In the genomic region with DNA sequence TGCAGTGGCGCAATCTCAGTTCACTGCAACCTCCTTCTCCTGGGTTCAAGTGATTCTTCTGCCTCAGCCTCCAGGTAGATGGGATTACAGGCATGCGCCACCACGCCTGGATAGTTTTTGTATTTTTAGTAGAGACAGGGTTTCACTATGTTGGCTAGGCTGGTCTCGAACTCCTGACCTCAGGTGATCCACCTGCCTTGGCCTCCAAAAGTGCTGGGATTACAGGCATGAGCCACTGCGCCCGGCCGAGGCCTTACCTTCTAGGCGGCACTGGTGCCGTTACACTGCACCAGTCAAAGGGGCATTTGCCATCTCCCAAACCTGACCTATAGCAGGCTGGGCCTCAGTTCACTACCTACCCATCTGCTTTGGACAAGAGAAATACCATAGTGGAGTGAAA, we compare ENCODE assay signal across 7 cellular contexts. TPM values are rescaled to one million over a fixed set of nuclear protein-coding genes. Genes with fewer than 3 reads are reported as not detected.
DNase-seq lines count a peak whose midpoint lies in the region; ATAC-seq, FAIRE-seq and TF ChIP-seq lines count a peak whose summit lies in the region.
"Not testable (repeated sequence)": the region's sequence is repeated elsewhere in the genome, so short reads cannot be mapped to it uniquely, and the experiment has no call there.

No MANE protein-coding gene starts in this region.

- H3K4me3 ChIP-seq in PC-9; K562; endothelial cell of umbilical vein (replicated peaks in 1 of 3; ENCODE audit: insufficient read depth in 1 of 3, low read depth in 1 of 3, low read length in 3 of 3); right cardiac atrium (ENCODE audit: low read length); parathyroid adenoma (ENCODE audit: low read depth, low read length); tibial artery: not testable (repeated sequence)

- not testable (repeated sequence) for TF ChIP-seq EP300 in K562 (IDR thresholded peaks at IDR 0.05; ENCODE audit: low read length)

- H3K79me2 ChIP-seq in PC-9 (ENCODE audit: low read depth); K562 (ENCODE audit: control insufficient read depth, insufficient read depth, low read length); endothelial cell of umbilical vein (ENCODE audit: control insufficient read depth, insufficient read depth, low read length); parathyroid adenoma: not testable (repeated sequence)

- not testable (repeated sequence) for TF ChIP-seq RAD21 in K562 (CRISPR knock-in tag; conservative IDR thresholded peaks at IDR 0.05 in 1 of 2, IDR thresholded peaks at IDR 0.05 in 1 of 2)

- POLR2A ChIA-PET in PC-9 (lab: Charles Lee; ENCODE audit: unreplicated experiment) = interaction anchor here (0.6 kb wide), 1 partner anchor 31 kb away, joined by 3 read pairs; no protein-coding TSS in a partner anchor
- POLR2A ChIA-PET in K562 (lab: Yijun Ruan, JAX) = interaction anchor here (0.6 to 1.2 kb wide), 3 partner anchors 11 to 488 kb away, joined by 3 to 5 read pairs (median 3); no protein-coding TSS in a partner anchor
- POLR2A ChIA-PET in endothelial cell of umbilical vein (lab: Charles Lee) = interaction anchor here (0.6 kb wide), 1 partner anchor 492 kb away, joined by 3 read pairs; no protein-coding TSS in a partner anchor

- TSS peak; percentile 63 for BruUV-seq in PC-9 (replicated peaks; lab: Mats Ljungman, UMichigan)
- TSS peak; percentile 64 for BruUV-seq in K562 (replicated peaks; lab: Mats Ljungman, UMichigan)
- TSS peak; percentile 54 for BruUV-seq in endothelial cell of umbilical vein (replicated peaks; lab: Mats Ljungman, UMichigan)

- 0 out of 2 replicates have a peak overlapping the region, but pooled peaks have one; percentile 32 for H3K4me2 ChIP-seq in PC-9
- H3K4me2 ChIP-seq in K562 (ENCODE audit: insufficient read depth, low read length); endothelial cell of umbilical vein (ENCODE audit: insufficient read depth, low read length); parathyroid adenoma (ENCODE audit: low read length): not testable (repeated sequence)

- intact Hi-C loops in CD14-positive monocyte (cut with micrococcal nuclease); PC-9 (cut with micrococcal nuclease; ENCODE audit: unreplicated experiment); K562 (cut with micrococcal nuclease); right cardiac atrium (cut with DNase I); tibial artery (cut with DNase I; ENCODE audit: low total_unique reads): not testable (repeated sequence)
- intact Hi-C loops in endothelial cell of umbilical vein (cut with micrococcal nuclease) = loop anchor here (1.0 kb wide), 2 partner anchors 8 to 26 kb away; no protein-coding TSS in a partner anchor

- H3K27me3 Mint-ChIP-seq in CD14-positive monocyte (ENCODE audit: low read depth in 3 of 3) = not testable (repeated sequence)

- H3F3A ChIP-seq in PC-9 (ENCODE audit: insufficient read depth, low read depth) = not testable (repeated sequence)

- not testable (repeated sequence) for H3K9me3 ChIP-seq in PC-9 (ENCODE audit: insufficient read depth, low read depth); K562 (replicated peaks; ENCODE audit: control insufficient read depth, insufficient read depth, low read depth, low read length); endothelial cell of umbilical vein (replicated peaks; ENCODE audit: control insufficient read depth, insufficient read depth, low read length); right cardiac atrium (ENCODE audit: control insufficient read depth, low read length); parathyroid adenoma (ENCODE audit: control insufficient read depth, low read length); tibial artery

- H3K4me1 Mint-ChIP-seq in CD14-positive monocyte = peaks cover 50% of the 10 kb centered on the region

- not testable (repeated sequence) for H4K20me1 ChIP-seq in PC-9 (ENCODE audit: insufficient read depth); K562 (replicated peaks; ENCODE audit: control insufficient read depth, insufficient read depth, low read length); endothelial cell of umbilical vein (replicated peaks; ENCODE audit: control insufficient read depth, extremely low read depth, insufficient read depth, low read length)

- in situ Hi-C loops in K562 (cut with MboI) = not testable (repeated sequence)

- not testable (repeated sequence) for H3K36me3 ChIP-seq in PC-9 (ENCODE audit: low read depth); K562 (ENCODE audit: control insufficient read depth, insufficient read depth, low read length); endothelial cell of umbilical vein (ENCODE audit: control insufficient read depth in 2 of 2, extremely low read depth in 1 of 2, insufficient read depth in 2 of 2, low read length in 2 of 2); parathyroid adenoma (ENCODE audit: control insufficient read depth, insufficient read depth, low read length); tibial artery

- H3K4me3 Mint-ChIP-seq in CD14-positive monocyte = not testable (repeated sequence)

- TF ChIP-seq POLR2A in K562 (conservative IDR thresholded peaks at IDR 0.05); endothelial cell of umbilical vein (IDR thresholded peaks at IDR 0.05; ENCODE audit: low read depth, low read length): not testable (repeated sequence)

- H3K36me3 Mint-ChIP-seq in CD14-positive monocyte = not testable (repeated sequence)

- dilution Hi-C loops in endothelial cell of umbilical vein (cut with MboI; ENCODE audit: extremely low pct_ligation_motif_present, low sequenced_read_pairs) = not testable (repeated sequence)

- peak overlapping the region; percentile 32; the same call in 1 of the 2 replicates for H3K27ac ChIP-seq in PC-9
- not testable (repeated sequence) for H3K27ac ChIP-seq in K562 (ENCODE audit: extremely low read depth, low read depth, low read length)
- peak overlapping the region; percentile 14 for H3K27ac ChIP-seq in endothelial cell of umbilical vein (ENCODE audit: insufficient read depth, low read depth, low read length)
- H3K27ac ChIP-seq in right cardiac atrium (ENCODE audit: low read length) = peak overlapping the region; percentile 91
- peak overlapping the region; percentile 53 for H3K27ac ChIP-seq in parathyroid adenoma
- peak overlapping the region; percentile 57 to 67 for H3K27ac ChIP-seq in tibial artery

- CTCF ChIA-PET in PC-9 (lab: Charles Lee) = interaction anchor here (0.6 to 1.4 kb wide), 6 partner anchors 9 to 32 kb away, joined by 3 to 7 read pairs (median 6); no protein-coding TSS in a partner anchor
- CTCF ChIA-PET in K562 (lab: Yijun Ruan, JAX; ENCODE audit: low intra/inter-chr PET ratio) = interaction anchor here (0.7 kb wide), 1 partner anchor 104 kb away, joined by 3 read pairs; no protein-coding TSS in a partner anchor
- CTCF ChIA-PET in endothelial cell of umbilical vein (lab: Charles Lee) = interaction anchor here (0.7 to 4.2 kb wide), 4 partner anchors 27 to 92 kb away, joined by 4 to 34 read pairs (median 5); partner anchors contain the start of genes NCBP2L and TSC22D3

- H2AFZ ChIP-seq in PC-9; K562 (ENCODE audit: low read depth, low read length); endothelial cell of umbilical vein (ENCODE audit: low read depth, low read length); parathyroid adenoma: not testable (repeated sequence)

- WGBS in K562 (ENCODE audit: insufficient coverage, low coverage, missing lambda C conversion rate) = 92% methylated on average over 5 of the region's 9 CpGs
- 97% methylated on average over 9 of the region's 9 CpGs for WGBS in right cardiac atrium

- peak overlapping the region in 6 of 7 donors; percentile 77 to 94 (median 84) for H3K27ac Mint-ChIP-seq in CD14-positive monocyte

- FAIRE-seq in K562 (lab: Jason Lieb, UNC); endothelial cell of umbilical vein (lab: Jason Lieb, UNC): not testable (repeated sequence)

- H3K9me2 ChIP-seq in PC-9 (ENCODE audit: insufficient read depth) = not testable (repeated sequence)

- H3K9me1 ChIP-seq in K562 (ENCODE audit: control insufficient read depth, insufficient read depth, low read length); endothelial cell of umbilical vein (replicated peaks; ENCODE audit: control insufficient read depth, extremely low read depth, insufficient read depth, low read length): not testable (repeated sequence)

- not testable (repeated sequence) for H3K27me3 ChIP-seq in PC-9 (ENCODE audit: insufficient read depth, low read depth); K562 (ENCODE audit: control insufficient read depth in 2 of 2, insufficient read depth in 2 of 2, low read length in 2 of 2); endothelial cell of umbilical vein (ENCODE audit: control insufficient read depth in 2 of 2, insufficient read depth in 2 of 2, low read length in 2 of 2); right cardiac atrium (ENCODE audit: control insufficient read depth, insufficient read depth); parathyroid adenoma (ENCODE audit: control insufficient read depth, insufficient read depth, low read length); tibial artery

- H3K4me1 ChIP-seq in PC-9 (replicated peaks; ENCODE audit: insufficient read depth) (peaks cover 47% of the 10 kb centered on the region), K562 (replicated peaks in 1 of 2; ENCODE audit: control insufficient read depth in 2 of 2, insufficient read depth in 2 of 2, low read length in 2 of 2) (peaks cover 0 to 12% of the 10 kb centered on the region in 2 experiments; a peak in 3 of 5 replicates), endothelial cell of umbilical vein (ENCODE audit: control insufficient read depth, extremely low read depth, insufficient read depth, low read length) (peaks cover 41% of the 10 kb centered on the region), right cardiac atrium (ENCODE audit: control insufficient read depth, insufficient read depth, low read length) (peaks cover 11% of the 10 kb centered on the region), tibial artery (peaks cover 0 to 41% (median 13%) of the 10 kb centered on the region in 4 donors)
- H3K4me1 ChIP-seq in parathyroid adenoma = not testable (repeated sequence)

- ATAC-seq in K562, right cardiac atrium: not testable (repeated sequence)

- not testable (repeated sequence) for H3K9me3 Mint-ChIP-seq in CD14-positive monocyte

- DNase-seq in CD14-positive monocyte (ENCODE audit: low spot score); PC-9; K562 (ENCODE audit: extremely low read depth in 1 of 4, low spot score in 3 of 4); endothelial cell of umbilical vein (ENCODE audit: low read depth, low spot score); right cardiac atrium; tibial artery: not testable (repeated sequence)

- not testable (repeated sequence) for TF ChIP-seq CTCF in CD14-positive monocyte (IDR thresholded peaks at IDR 0.05); PC-9 (conservative IDR thresholded peaks at IDR 0.05); K562 (IDR thresholded peaks at IDR 0.05 in 2 of 3, conservative IDR thresholded peaks at IDR 0.05 in 1 of 3; ENCODE audit: insufficient read depth in 2 of 3, low read depth in 1 of 3, low read length in 3 of 3); endothelial cell of umbilical vein (IDR thresholded peaks at IDR 0.05; ENCODE audit: extremely low read depth in 1 of 2, insufficient read depth in 1 of 2, low read depth in 1 of 2, low read length in 2 of 2); parathyroid adenoma (IDR thresholded peaks at IDR 0.05); tibial artery (IDR thresholded peaks at IDR 0.05)

- H3K9ac ChIP-seq in K562 (ENCODE audit: insufficient read depth in 1 of 2, low read depth in 2 of 2, low read length in 2 of 2) = peak overlapping the region in 1 of 2 experiments; percentile 12; a peak in 1 of 4 replicates
- not testable (repeated sequence) for H3K9ac ChIP-seq in endothelial cell of umbilical vein (replicated peaks; ENCODE audit: extremely low read depth, insufficient read depth, low read length); parathyroid adenoma

RNA-seq across cellular contexts. Expression of gene PRPS1, which starts 57.3 kb away (rescaled TPM):
- 10 to 100 TPM; 11.4 to 11.8 TPM for polyA plus RNA-seq in CD14-positive monocyte
- 67.4 and 67.9 TPM in 2 replicates for total RNA-seq in PC-9 (2021)
- total RNA-seq in K562 (2011; cell fraction: chromatin; rRNA removed; ENCODE audit: low replicate concordance) = 26.8 and 37.6 TPM in 2 replicates
- 19.3 and 22.8 TPM in 2 replicates for total RNA-seq in K562 (2011; cell fraction: nucleolus; rRNA removed)
- 30.8 and 38.8 TPM in 2 replicates for total RNA-seq in K562 (2011; cell fraction: nucleoplasm; rRNA removed)
- total RNA-seq in K562 (2014; rRNA removed) = 51.8 and 51.9 TPM in 2 replicates
- 79.6 and 85.1 TPM in 2 replicates for total RNA-seq in K562 (2014; rRNA removed; fragmentation: Illumina TruSeq; extraction: Trizol)
- total RNA-seq in K562 (2015; rRNA removed; fragmentation: Illumina TruSeq; extraction: Trizol) = 70.1 and 71.2 TPM in 2 replicates
- total RNA-seq in K562 (2021) = 102 and 104 TPM in 2 replicates
- 138 and 175 TPM in 2 replicates for polyA plus RNA-seq in K562 (2011; rRNA removed)
- polyA plus RNA-seq in K562 (2011; cell fraction: cytosol; rRNA removed) = 87.5 and 121 TPM in 2 replicates
- polyA plus RNA-seq in K562 (2011; cell fraction: nucleus; rRNA removed) = 25.6 and 38.6 TPM in 2 replicates
- polyA plus RNA-seq in K562 (2012) = 49.4 and 92.8 TPM in 2 replicates
- polyA plus RNA-seq in K562 (2014; fragmentation: Illumina TruSeq; extraction: Trizol) = 113 and 125 TPM in 2 replicates
- 10 to 100 TPM; 47.8 to 50.9 TPM for polyA plus RNA-seq in K562 (2014; fragmentation: Nextera tagmentation; extraction: Ambion mirVana)
- polyA plus RNA-seq in K562 (2014; rRNA removed) = 90.2 and 121 TPM in 2 replicates
- 161 and 200 TPM in 2 replicates for polyA minus RNA-seq in K562 (2011; rRNA and poly(A)+ RNA removed)
- polyA minus RNA-seq in K562 (2011; cell fraction: cytosol; rRNA and poly(A)+ RNA removed) = 49.1 and 77.7 TPM in 2 replicates
- 10.5 and 18.3 TPM in 2 replicates for polyA minus RNA-seq in K562 (2011; cell fraction: nucleus; rRNA and poly(A)+ RNA removed)
- total RNA-seq in endothelial cell of umbilical vein = 36.8 and 38.7 TPM in 2 replicates
- 23.8 and 30.9 TPM in 2 replicates for polyA plus RNA-seq in endothelial cell of umbilical vein
- polyA plus RNA-seq in endothelial cell of umbilical vein (2011; cell fraction: cytosol; rRNA removed) = 31.9 and 38.3 TPM in 2 replicates
- polyA plus RNA-seq in endothelial cell of umbilical vein (2011; cell fraction: nucleus; rRNA removed) = 18.5 and 19.8 TPM in 2 replicates
- 37.5 and 46.7 TPM in 2 replicates for polyA plus RNA-seq in endothelial cell of umbilical vein (2012)
- polyA minus RNA-seq in endothelial cell of umbilical vein = 31.2 and 42.5 TPM in 2 replicates
- polyA minus RNA-seq in endothelial cell of umbilical vein (2011; cell fraction: cytosol; rRNA and poly(A)+ RNA removed) = 59.0 TPM
- polyA minus RNA-seq in endothelial cell of umbilical vein (2011; cell fraction: nucleus; rRNA and poly(A)+ RNA removed) = 13.0 and 14.1 TPM in 2 replicates
- 10 to 100 TPM; 20.4 to 26.3 (median 24.8) TPM for total RNA-seq in right cardiac atrium
- polyA plus RNA-seq in right cardiac atrium = 13.9 TPM
